18 cellular contexts compared by ENCODE assay signal in genomic region chr3:78977073-78977472, GRCh38.
DNase-seq lines count a peak whose midpoint lies in the region; ATAC-seq, FAIRE-seq and TF ChIP-seq lines count a peak whose summit lies in the region.
"Had no signal": no experiment of that assay in that cellular context is flagged by ENCODE, and none has a peak within 500 bp of the region (broad histone marks: within the 10 kb centered on the region; RNA-seq: fewer than 3 reads in every experiment).

No MANE protein-coding gene starts in this region.

- no peaks in the 10 kb centered on the region; the same call in 1 of the 2 replicates for H3K27me3 Mint-ChIP-seq in HFFc6 (ENCODE audit: insufficient read depth)
- H3K27me3 Mint-ChIP-seq in WTC11 (ENCODE audit: low read depth): no peaks in the 10 kb centered on the region
- no peaks in the 10 kb centered on the region for H3K27me3 Mint-ChIP-seq in nephron progenitor cell (ENCODE audit: low read depth, poor library complexity)
- H3K27me3 Mint-ChIP-seq: CD4-positive, alpha-beta T cell had no signal

- CTCF ChIA-PET in WTC11 (lab: Charles Lee): interaction anchor here (0.8 to 0.9 kb wide), 2 partner anchors 10 to 12 kb away, joined by 3 to 5 read pairs; no protein-coding TSS in a partner anchor

- no peak for ATAC-seq in WTC11
- ATAC-seq in stimulated activated naive CD8-positive, alpha-beta T cell treated with anti-CD3 and anti-CD28 coated beads, Interleukin-15, Interleukin-2, amounts not matched to agents 100 U/mL and 50 U/mL, for 24 hours: no peak
- no peak for ATAC-seq in HG02678 (IDR thresholded peaks at IDR 0.05; ENCODE audit: unreplicated experiment)

- FAIRE-seq in D721Med (lab: Jason Lieb, UNC): peak; percentile 77
- FAIRE-seq: HTR-8/SVneo had no signal

- POLR2A ChIA-PET in WTC11 (lab: Charles Lee): no interaction called here

- H3K27ac Mint-ChIP-seq in HFFc6 (peak overlapping the region; percentile 55), WTC11 (0 out of 2 replicates have a peak overlapping the region, but pooled peaks have one; percentile 18), nephron progenitor cell (peak overlapping the region; percentile 74)
- H3K27ac Mint-ChIP-seq: CD4-positive, alpha-beta T cell had no signal

- H3K36me3 Mint-ChIP-seq in HFFc6 (ENCODE audit: low read depth) (no peaks in the 10 kb centered on the region), WTC11 (no peaks in the 10 kb centered on the region), nephron progenitor cell (ENCODE audit: low read depth) (peaks cover 23% of the 10 kb centered on the region)

- no peak for DNase-seq in D721Med (ENCODE audit: insufficient read length, low spot score)
- DNase-seq in HFFc6: no peak
- no peak for DNase-seq in WTC11 (ENCODE audit: low spot score)
- no peak for DNase-seq in nephron progenitor cell
- DNase-seq in stimulated activated naive CD8-positive, alpha-beta T cell treated with anti-CD3 and anti-CD28 coated beads, Interleukin-15, Interleukin-2, amounts not matched to agents 100 U/mL and 50 U/mL, for 24 hours: no peak
- no peak for DNase-seq in activated CD4-positive, alpha-beta T cell treated with anti-CD3 and anti-CD28 coated beads for 4 hours
- no peak for DNase-seq in activated gamma-delta T cell treated with Interleukin-2 at 50 U/mL for 16 hours
- DNase-seq: Calu3; CD4-positive, alpha-beta T cell; H7; KG1; NCI-H1092; NCI-H2107; NCI-H345; NCI-H526 treated with DMSO at 0.1 percent for 48 hours; OCI-M1 had no signal

- TF ChIP-seq CTCF in D721Med (IDR thresholded peaks at IDR 0.05; ENCODE audit: insufficient read depth, missing control alignments): no peak
- TF ChIP-seq CTCF in HFFc6 (IDR thresholded peaks at IDR 0.05): no peak
- no peak for TF ChIP-seq CTCF in WTC11 (IDR thresholded peaks at IDR 0.05)
- TF ChIP-seq CTCF in nephron progenitor cell (IDR thresholded peaks at IDR 0.05): no peak

- H3K9me3 Mint-ChIP-seq in HFFc6 (no peaks in the 10 kb centered on the region), WTC11 (no peaks in the 10 kb centered on the region), nephron progenitor cell (no peaks in the 10 kb centered on the region)

- peak overlapping the region; percentile 22; the same call in 1 of the 2 replicates for H3K4me3 Mint-ChIP-seq in HFFc6
- no peak overlapping the region for H3K4me3 Mint-ChIP-seq in WTC11
- H3K4me3 Mint-ChIP-seq in nephron progenitor cell: no peak overlapping the region
- H3K4me3 Mint-ChIP-seq: CD4-positive, alpha-beta T cell had no signal

- H3K4me1 Mint-ChIP-seq in HFFc6 (ENCODE audit: low read depth) (peaks cover 63% of the 10 kb centered on the region), WTC11 (peaks cover 66% of the 10 kb centered on the region), nephron progenitor cell (peaks cover 77% of the 10 kb centered on the region)

TF ChIP-seq in WTC11, 78 proteins besides CTCF, POLR2A, EP300 and RAD21 (continues in another document):
- TF ChIP-seq NFYB (CRISPR knock-in tag; conservative IDR thresholded peaks at IDR 0.05; ENCODE audit: low read depth) (no peak), FOXJ3 (CRISPR knock-in tag; IDR thresholded peaks at IDR 0.05; ENCODE audit: borderline replicate concordance) (no peak), PRDM15 (CRISPR knock-in tag; IDR thresholded peaks at IDR 0.05) (no peak), ZNF416 (CRISPR knock-in tag; IDR thresholded peaks at IDR 0.05) (no peak), ARID4B (CRISPR knock-in tag; IDR thresholded peaks at IDR 0.05; ENCODE audit: borderline replicate concordance) (no peak), AFF4 (CRISPR knock-in tag; IDR thresholded peaks at IDR 0.05; ENCODE audit: borderline replicate concordance) (no peak), IRF1 (CRISPR knock-in tag; IDR thresholded peaks at IDR 0.05) (no peak), GRHL2 (CRISPR knock-in tag; IDR thresholded peaks at IDR 0.05; ENCODE audit: insufficient replicate concordance, severe bottlenecking) (no peak)

Comparison
In these comparisons a context has a peak if more than half of its experiments do, and no peak if none do; other contexts are left out.
1. H3K27ac Mint-ChIP-seq: peak in every context shown above with its lines; median percentile 74 in nephron progenitor cell; 55 in HFFc6; 18 in WTC11.